Comparison of ENCODE assay signal across 15 cellular contexts in the genomic region with DNA sequence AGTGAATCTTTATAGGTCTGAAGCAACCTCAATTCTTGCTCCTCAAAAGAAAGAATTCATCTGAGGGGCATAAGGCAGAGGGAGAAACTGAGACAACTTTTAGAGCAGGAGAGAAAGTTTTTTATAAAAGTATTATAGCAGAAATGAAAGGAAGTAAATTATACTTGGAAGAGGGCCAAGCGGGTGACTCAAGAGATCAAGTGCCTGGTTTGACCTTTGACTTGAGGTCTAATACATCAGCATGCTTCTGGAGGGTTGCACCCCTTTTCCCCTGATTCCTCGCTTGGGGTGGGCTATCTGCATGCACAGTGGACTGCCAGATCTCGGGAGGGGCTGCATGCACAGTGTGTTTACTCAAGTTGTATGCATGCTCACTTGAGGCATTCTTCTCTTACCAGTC.
DNase-seq lines count a peak whose midpoint lies in the region; ATAC-seq and TF ChIP-seq lines count a peak whose summit lies in the region.
"Had no signal": no experiment of that assay in that cellular context is flagged by ENCODE, and none has a peak within 500 bp of the region (broad histone marks: within the 10 kb centered on the region; RNA-seq: fewer than 3 reads in every experiment).

No MANE protein-coding gene starts in this region.

- no peaks in the 10 kb centered on the region for H3K9me3 ChIP-seq in MM.1S (replicated peaks; ENCODE audit: insufficient read depth, low read length)
- H3K9me3 ChIP-seq: Caco-2 had no signal

- H3K4me3 ChIP-seq in epithelial cell of esophagus (ENCODE audit: low read length) = no peak overlapping the region
- no peak overlapping the region for H3K4me3 ChIP-seq in retinal pigment epithelial cell (ENCODE audit: low read length)
- no peak overlapping the region for H3K4me3 ChIP-seq in foreskin fibroblast (ENCODE audit: low read depth in 1 of 2, low read length in 2 of 2)
- H3K4me3 ChIP-seq in MM.1S (ENCODE audit: low read length) = no peak overlapping the region
- H3K4me3 ChIP-seq: GM12878 had no signal

- H2AFZ ChIP-seq in MM.1S (ENCODE audit: low read length) = no peak overlapping the region

- H3K27me3 ChIP-seq in MM.1S (replicated peaks; ENCODE audit: insufficient read depth, low read length) = no peaks in the 10 kb centered on the region

- ATAC-seq in HG03025 (IDR thresholded peaks at IDR 0.05; ENCODE audit: low FRiP score, unreplicated experiment) = no peak
- ATAC-seq: GM12878 had no signal

- no peak overlapping the region for H3K4me2 ChIP-seq in MM.1S (ENCODE audit: low read depth, low read length)

- H3K27ac ChIP-seq in MM.1S (ENCODE audit: low read length) = no peak overlapping the region
- H3K27ac ChIP-seq: C4-2B had no signal

- no peak overlapping the region for H3K9ac ChIP-seq in MM.1S (ENCODE audit: low read length)

- H3K4me1 ChIP-seq in MM.1S (ENCODE audit: low read length) = no peaks in the 10 kb centered on the region
- H3K4me1 ChIP-seq: Caco-2 had no signal

- H3K79me2 ChIP-seq in MM.1S (ENCODE audit: low read length) = no peaks in the 10 kb centered on the region

- no peaks in the 10 kb centered on the region for H4K20me1 ChIP-seq in MM.1S (ENCODE audit: insufficient read depth, low read length)

- no peaks in the 10 kb centered on the region for H3F3A ChIP-seq in MM.1S (ENCODE audit: insufficient read depth, low read length)

- no peaks in the 10 kb centered on the region for H3K36me3 ChIP-seq in MM.1S (replicated peaks; ENCODE audit: insufficient read depth, low read length)

- TF ChIP-seq CTCF in epithelial cell of esophagus (IDR thresholded peaks at IDR 0.05; ENCODE audit: insufficient read depth, low read depth, low read length, missing control alignments) (no peak), retinal pigment epithelial cell (conservative IDR thresholded peaks at IDR 0.05; ENCODE audit: low read depth, low read length) (no peak), foreskin fibroblast (IDR thresholded peaks at IDR 0.05; ENCODE audit: low read depth, low read length) (no peak), MM.1S (IDR thresholded peaks at IDR 0.05; ENCODE audit: low read length) (no peak)

- no peaks in the 10 kb centered on the region for H3K9me2 ChIP-seq in MM.1S (replicated peaks; ENCODE audit: insufficient read depth, low read length)

- DNase-seq in DMS53 treated with DMSO at 0.1 percent for 48 hours (lab: John Stamatoyannopoulos, UW; ENCODE audit: unreplicated experiment) = peak; percentile 12
- peak; percentile 50 for DNase-seq in MV-4-11 (lab: John Stamatoyannopoulos, UW)
- peak; percentile 6 for DNase-seq in epithelial cell of esophagus (ENCODE audit: low read depth)
- peak; percentile 2 for DNase-seq in retinal pigment epithelial cell (ENCODE audit: low read depth)
- no peak for DNase-seq in foreskin fibroblast
- no peak for DNase-seq in MM.1S
- DNase-seq: ACHN; AML-193; Caco-2; CD4-positive, alpha-beta T cell; DMS79 treated with DMSO at 0.1 percent for 48 hours; H9 had no signal

Comparison
In these comparisons a context has a peak if more than half of its experiments do, and no peak if none do; other contexts are left out.
1. DNase-seq: peak in DMS53 treated with DMSO at 0.1 percent for 48 hours (single experiment), MV-4-11 (single experiment), epithelial cell of esophagus (single experiment) and retinal pigment epithelial cell (single experiment); none in foreskin fibroblast (0 of 2) and MM.1S (single experiment).